ENCODE assay signal across 14 cellular contexts in the genomic region with DNA sequence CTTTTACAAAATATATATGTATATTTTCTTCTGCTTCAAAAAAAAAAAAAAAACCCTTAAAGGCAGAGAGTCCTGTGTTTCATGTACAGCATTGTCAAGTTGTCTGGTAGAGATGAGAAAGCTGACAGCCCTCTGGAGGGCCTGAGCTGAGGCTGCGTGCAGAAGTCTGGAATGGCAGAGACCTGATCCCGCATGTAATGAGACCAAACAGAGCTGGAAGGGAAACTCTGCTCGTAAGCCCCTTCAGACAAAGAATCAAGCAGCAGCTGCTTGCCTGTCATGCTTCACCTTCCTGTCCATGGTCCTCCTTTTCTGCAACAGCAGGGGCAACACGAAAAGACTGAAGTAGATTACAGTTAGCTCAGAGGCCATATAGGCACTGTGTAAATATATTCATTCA.
"Had no signal": no experiment of that assay in that cellular context is flagged by ENCODE, and none has a peak within 500 bp of the region (broad histone marks: within the 10 kb centered on the region; RNA-seq: fewer than 3 reads in every experiment).

No MANE protein-coding gene starts in this region.

- H3K4me3 Mint-ChIP-seq: activated naive CD4-positive, alpha-beta T cell treated with anti-CD3 and anti-CD28 coated beads, Interleukin-2, amount 50 U/mL, for 24 hours; activated T-cell treated with anti-CD3 and anti-CD28 coated beads, Interleukin-2, amount 50 U/mL, for 24 hours; dendritic cell treated with granulocyte-macrophage colony-stimulating factor and Interleukin-4, amounts not matched to agents 40 ng/mL and 50 ng/mL, for 4 days; natural killer cell had no signal

- DNase-seq: activated CD4-positive, alpha-beta T cell treated with anti-CD3 and anti-CD28 coated beads, Interleukin-2, amount 50 U/mL, for 4 hours; activated CD4-positive, CD25-positive, alpha-beta regulatory T cell treated with anti-CD3 and anti-CD28 coated beads, Interleukin-2, amount 50 U/mL, for 72 hours; activated effector memory CD4-positive, alpha-beta T cell treated with Interleukin-2 at 50 U/mL for 16 hours; activated T-cell treated with anti-CD3 and anti-CD28 coated beads, Interleukin-2, amount 50 U/mL, for 24 hours; amniotic stem cell; cerebellar nuclear complex; mammary epithelial cell; natural killer cell; stimulated activated CD4-positive, alpha-beta T cell treated with anti-CD3 and anti-CD28 coated beads, Interleukin-15, amount 100 ng/mL, for 24 hours; stimulated activated CD4-positive, alpha-beta T cell treated with anti-CD3 and anti-CD28 coated beads, Interleukin-4, amount 100 ng/mL, for 4 hours had no signal

- H3K9me3 Mint-ChIP-seq: activated naive CD4-positive, alpha-beta T cell treated with anti-CD3 and anti-CD28 coated beads, Interleukin-2, amount 50 U/mL, for 24 hours; activated T-cell treated with anti-CD3 and anti-CD28 coated beads, Interleukin-2, amount 50 U/mL, for 24 hours; dendritic cell treated with granulocyte-macrophage colony-stimulating factor and Interleukin-4, amounts not matched to agents 40 ng/mL and 50 ng/mL, for 4 days had no signal

- H3K27ac Mint-ChIP-seq: activated naive CD4-positive, alpha-beta T cell treated with anti-CD3 and anti-CD28 coated beads, Interleukin-2, amount 50 U/mL, for 24 hours; activated T-cell treated with anti-CD3 and anti-CD28 coated beads, Interleukin-2, amount 50 U/mL, for 24 hours; dendritic cell treated with granulocyte-macrophage colony-stimulating factor and Interleukin-4, amounts not matched to agents 40 ng/mL and 50 ng/mL, for 4 days; natural killer cell had no signal

- H3K4me1 Mint-ChIP-seq: activated naive CD4-positive, alpha-beta T cell treated with anti-CD3 and anti-CD28 coated beads, Interleukin-2, amount 50 U/mL, for 24 hours; natural killer cell had no signal

- H3K27me3 Mint-ChIP-seq: activated naive CD4-positive, alpha-beta T cell treated with anti-CD3 and anti-CD28 coated beads, Interleukin-2, amount 50 U/mL, for 24 hours; activated T-cell treated with anti-CD3 and anti-CD28 coated beads, Interleukin-2, amount 50 U/mL, for 24 hours; dendritic cell treated with granulocyte-macrophage colony-stimulating factor and Interleukin-4, amounts not matched to agents 40 ng/mL and 50 ng/mL, for 4 days had no signal

- ATAC-seq: left lobe of liver, natural killer cell had no signal

- H3K36me3 Mint-ChIP-seq: activated naive CD4-positive, alpha-beta T cell treated with anti-CD3 and anti-CD28 coated beads, Interleukin-2, amount 50 U/mL, for 24 hours; brain; natural killer cell had no signal
